ENCODE assay signal across 1 cellular context in the genomic region with DNA sequence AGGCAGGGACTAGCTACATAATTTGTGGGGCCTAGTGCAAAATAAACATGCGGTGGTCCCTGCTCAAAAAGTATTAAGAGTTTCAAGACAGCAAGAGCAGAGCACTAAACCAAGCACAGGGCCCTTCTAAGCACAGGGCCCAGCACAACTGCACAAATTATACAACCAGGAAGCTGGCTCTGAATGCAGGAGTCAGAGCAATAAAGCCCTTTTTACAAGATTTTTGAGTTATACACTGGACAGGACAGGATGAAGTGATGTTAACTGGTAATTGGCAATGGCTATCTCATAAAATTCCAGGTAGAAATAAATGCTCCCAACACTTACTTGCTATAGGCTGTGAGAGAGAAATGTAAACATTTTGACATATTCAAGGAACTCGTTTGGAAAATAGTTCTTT.
TF ChIP-seq lines count a peak whose summit lies in the region.

No MANE protein-coding gene starts in this region.

TF ChIP-seq in WTC11, 78 proteins besides CTCF, POLR2A, EP300 and RAD21 (continued from another document):
- TF ChIP-seq TCF7 (CRISPR knock-in tag; IDR thresholded peaks at IDR 0.05; ENCODE audit: low read depth) (no peak), ZMAT4 (CRISPR knock-in tag; IDR thresholded peaks at IDR 0.05) (no peak), ZBTB21 (CRISPR knock-in tag; IDR thresholded peaks at IDR 0.05; ENCODE audit: borderline replicate concordance) (no peak), SMAD4 (CRISPR knock-in tag; IDR thresholded peaks at IDR 0.05) (no peak), CREM (CRISPR knock-in tag; IDR thresholded peaks at IDR 0.05) (no peak), KAT7 (CRISPR knock-in tag; IDR thresholded peaks at IDR 0.05; ENCODE audit: borderline replicate concordance) (no peak), ATF1 (CRISPR knock-in tag; IDR thresholded peaks at IDR 0.05) (no peak), ZNF317 (CRISPR knock-in tag; IDR thresholded peaks at IDR 0.05; ENCODE audit: borderline replicate concordance, low read depth) (no peak), ZNF396 (CRISPR knock-in tag; IDR thresholded peaks at IDR 0.05; ENCODE audit: borderline replicate concordance) (no peak), ZNF281 (CRISPR knock-in tag; IDR thresholded peaks at IDR 0.05) (no peak), ZNF219 (CRISPR knock-in tag; IDR thresholded peaks at IDR 0.05; ENCODE audit: borderline replicate concordance) (no peak), NR1H2 (CRISPR knock-in tag; IDR thresholded peaks at IDR 0.05) (no peak), OVOL2 (CRISPR knock-in tag; IDR thresholded peaks at IDR 0.05; ENCODE audit: borderline replicate concordance) (no peak), PREB (CRISPR knock-in tag; IDR thresholded peaks at IDR 0.05; ENCODE audit: borderline replicate concordance) (no peak), SOX15 (CRISPR knock-in tag; IDR thresholded peaks at IDR 0.05) (no peak)
- TF ChIP-seq, protein P1, sequence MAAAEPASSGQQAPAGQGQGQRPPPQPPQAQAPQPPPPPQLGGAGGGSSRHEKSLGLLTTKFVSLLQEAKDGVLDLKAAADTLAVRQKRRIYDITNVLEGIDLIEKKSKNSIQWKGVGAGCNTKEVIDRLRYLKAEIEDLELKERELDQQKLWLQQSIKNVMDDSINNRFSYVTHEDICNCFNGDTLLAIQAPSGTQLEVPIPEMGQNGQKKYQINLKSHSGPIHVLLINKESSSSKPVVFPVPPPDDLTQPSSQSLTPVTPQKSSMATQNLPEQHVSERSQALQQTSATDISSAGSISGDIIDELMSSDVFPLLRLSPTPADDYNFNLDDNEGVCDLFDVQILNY (CRISPR knock-in tag; IDR thresholded peaks at IDR 0.05) = no peak
TF ChIP-seq in WTC11: peak in this region for 0.
